In genomic region chr19:38648789-38649304, GRCh38 we compare ENCODE assay signal across 8 cellular contexts. TPM values are rescaled to one million over a fixed set of nuclear protein-coding genes. Genes with fewer than 3 reads are reported as not detected.
DNase-seq lines count a peak whose midpoint lies in the region; ATAC-seq and TF ChIP-seq lines count a peak whose summit lies in the region.

No MANE protein-coding gene starts in this region.

- peaks cover 64% of the 10 kb centered on the region for H3K79me2 ChIP-seq in PC-9 (ENCODE audit: low read depth)

- peaks cover 38% of the 10 kb centered on the region for H3K4me1 ChIP-seq in PC-9 (replicated peaks; ENCODE audit: insufficient read depth)
- peaks cover 47 to 54% (median 52%) of the 10 kb centered on the region in 4 donors for H3K4me1 ChIP-seq in esophagus muscularis mucosa
- H3K4me1 ChIP-seq in psoas muscle = peaks cover 45% of the 10 kb centered on the region

- BruUV-seq in PC-9 (replicated peaks; lab: Mats Ljungman, UMichigan) = no TSS peak

- H2AFZ ChIP-seq in PC-9 = no peak overlapping the region

- peak overlapping the region; percentile 94 for H3K4me3 ChIP-seq in GM06990 (replicated peaks; ENCODE audit: low read depth, low read length)
- peak overlapping the region; percentile 100 for H3K4me3 ChIP-seq in PC-9
- peak overlapping the region; percentile 97 to 100 (median 98) for H3K4me3 ChIP-seq in esophagus muscularis mucosa
- peak overlapping the region; percentile 86 for H3K4me3 ChIP-seq in psoas muscle

- ATAC-seq in psoas muscle = no peak
- no peak for ATAC-seq in HG02623 (IDR thresholded peaks at IDR 0.05; ENCODE audit: unreplicated experiment)
- no peak for ATAC-seq in HG03460 (IDR thresholded peaks at IDR 0.05; ENCODE audit: unreplicated experiment)

- TF ChIP-seq EP300 in esophagus muscularis mucosa (IDR thresholded peaks at IDR 0.05) = no peak

- peaks cover 58% of the 10 kb centered on the region for H3F3A ChIP-seq in PC-9 (ENCODE audit: insufficient read depth, low read depth)

- no peaks in the 10 kb centered on the region for H3K9me2 ChIP-seq in PC-9 (ENCODE audit: insufficient read depth)

- DNase-seq in GM06990 (ENCODE audit: extremely low read depth, insufficient read length) = no peak
- DNase-seq in PC-9 = no peak
- DNase-seq in esophagus muscularis mucosa (ENCODE audit: extremely low spot score) = no peak
- DNase-seq in psoas muscle = no peak
- no peak for DNase-seq in GOT3 (lab: John Stamatoyannopoulos, UW)
- no peak for DNase-seq in hippocampal formation (lab: John Stamatoyannopoulos, UW)

- TF ChIP-seq CTCF in GM06990 (IDR thresholded peaks at IDR 0.05; ENCODE audit: insufficient read depth, low read length, poor library complexity, severe bottlenecking) = no peak
- TF ChIP-seq CTCF in PC-9 (conservative IDR thresholded peaks at IDR 0.05) = no peak
- TF ChIP-seq CTCF in esophagus muscularis mucosa (IDR thresholded peaks at IDR 0.05) = no peak
- TF ChIP-seq CTCF in psoas muscle (IDR thresholded peaks at IDR 0.05) = no peak

- under 1% methylated on average over 12 of the region's 12 CpGs for WGBS in esophagus muscularis mucosa
- WGBS in psoas muscle, 3 donors = 0 to 3% (median 2%) methylated on average over 12 of the region's 12 CpGs

- CTCF ChIA-PET in PC-9 (lab: Charles Lee) = no interaction called here

- no peaks in the 10 kb centered on the region for H3K36me3 ChIP-seq in GM06990 (ENCODE audit: control insufficient read depth, insufficient read depth, low read length)
- peaks cover 14% of the 10 kb centered on the region for H3K36me3 ChIP-seq in PC-9 (ENCODE audit: low read depth)
- no peaks in the 10 kb centered on the region for H3K36me3 ChIP-seq in esophagus muscularis mucosa
- no peaks in the 10 kb centered on the region for H3K36me3 ChIP-seq in psoas muscle (ENCODE audit: insufficient read depth in 1 of 2, low read depth in 1 of 2)

- H3K27me3 ChIP-seq in GM06990 (replicated peaks; ENCODE audit: control insufficient read depth, insufficient read depth, low read length) (no peaks in the 10 kb centered on the region), PC-9 (ENCODE audit: insufficient read depth, low read depth) (no peaks in the 10 kb centered on the region), esophagus muscularis mucosa (no peaks in the 10 kb centered on the region), psoas muscle (ENCODE audit: insufficient read depth in 3 of 3, low read length in 2 of 3) (no peaks in the 10 kb centered on the region)

- no peak for TF ChIP-seq POLR2A in esophagus muscularis mucosa (IDR thresholded peaks at IDR 0.05; ENCODE audit: low read depth)

- peak overlapping the region; percentile 99 for H3K27ac ChIP-seq in PC-9
- H3K27ac ChIP-seq in esophagus muscularis mucosa (replicated peaks in 1 of 4) = peak overlapping the region; percentile 92 to 99 (median 98)
- peak overlapping the region; percentile 95 for H3K27ac ChIP-seq in psoas muscle

- H4K20me1 ChIP-seq in PC-9 (ENCODE audit: insufficient read depth) = peaks cover 31% of the 10 kb centered on the region

- H3K4me2 ChIP-seq in PC-9 = peak overlapping the region; percentile 89

- no peaks in the 10 kb centered on the region for H3K9me3 ChIP-seq in PC-9 (ENCODE audit: insufficient read depth, low read depth)
- no peaks in the 10 kb centered on the region for H3K9me3 ChIP-seq in esophagus muscularis mucosa
- H3K9me3 ChIP-seq in psoas muscle = no peaks in the 10 kb centered on the region

- intact Hi-C loops in PC-9 (cut with micrococcal nuclease; ENCODE audit: unreplicated experiment) (loop anchor here (2.0 kb wide), 1 partner anchor 18 kb away; no protein-coding TSS in a partner anchor), esophagus muscularis mucosa (cut with DNase I) (loop anchor here (5.0 kb wide), 1 partner anchor 198 kb away; the partner anchor contains the start of gene HNRNPL), psoas muscle (cut with DNase I) (loop anchor here (5.0 to 10.0 kb wide), 3 partner anchors 183 to 276 kb away; partner anchors contain the start of gene ECH1 (in 2 of the 2))

- POLR2A ChIA-PET in PC-9 (lab: Charles Lee; ENCODE audit: unreplicated experiment) = interaction anchor here (0.6 to 2.0 kb wide), 5 partner anchors 10 to 16 kb away, joined by 3 to 11 read pairs (median 4); no protein-coding TSS in a partner anchor

RNA-seq across cellular contexts. Expression of gene ACTN4, which starts 1.4 kb away (rescaled TPM):
- total RNA-seq in PC-9 (2021) = 1,066 and 1,233 TPM in 2 replicates
- 100 to 1,000 TPM; 416 to 816 (median 598) TPM for total RNA-seq in esophagus muscularis mucosa
- 100 to 1,000 TPM in 1 of 4 donors, 10 to 100 TPM in 3; 79.9 to 127 (median 89.2) TPM for total RNA-seq in psoas muscle
- polyA plus RNA-seq in psoas muscle = 10 to 100 TPM; 38.3 to 45.2 (median 43.0) TPM

RNA-seq across cellular contexts. Expression of gene EIF3K, which starts 29.9 kb away (rescaled TPM):
- total RNA-seq in PC-9 (2021) (230 and 292 TPM in 2 replicates), esophagus muscularis mucosa (100 to 1,000 TPM; 333 to 570 (median 446) TPM), psoas muscle (100 to 1,000 TPM; 367 to 549 (median 436) TPM)
- 100 to 1,000 TPM; 422 to 984 (median 637) TPM for polyA plus RNA-seq in psoas muscle

RNA-seq across cellular contexts. Expression of gene MAP4K1, which starts 31.1 kb away (rescaled TPM):
- total RNA-seq in PC-9 (2021) = 3.5 and 6.8 TPM in 2 replicates
- total RNA-seq in esophagus muscularis mucosa = 1 to 10 TPM; 1.2 to 4.5 (median 3.1) TPM
- total RNA-seq in psoas muscle = 1 to 10 TPM in 3 of 4 donors, under 1 TPM in 1; 0.67 to 1.4 (median 1.2) TPM
- polyA plus RNA-seq in psoas muscle = under 1 TPM; 0.36 to 0.68 (median 0.64) TPM
